In genomic region chr11:131852757-131853156, GRCh38 we compare ENCODE assay signal across 3 cellular contexts.
"Had no signal": no experiment of that assay in that cellular context is flagged by ENCODE, and none has a peak within 500 bp of the region (broad histone marks: within the 10 kb centered on the region; RNA-seq: fewer than 3 reads in every experiment).

No MANE protein-coding gene starts in this region.

- H3K4me3 ChIP-seq: GM12878 had no signal

- DNase-seq: GDM1, GF-D8 had no signal

- ATAC-seq: GM12878 had no signal
